Comparison of ENCODE assay signal across 23 cellular contexts in genomic region chr18:49931179-49931578, GRCh38.
"Had no signal": no experiment of that assay in that cellular context is flagged by ENCODE, and none has a peak within 500 bp of the region (broad histone marks: within the 10 kb centered on the region; RNA-seq: fewer than 3 reads in every experiment).

No MANE protein-coding gene starts in this region.

- H2AFZ ChIP-seq: parathyroid adenoma had no signal

- H3K4me1 Mint-ChIP-seq: immature natural killer cell; stimulated activated effector memory CD8-positive, alpha-beta T cell treated with anti-CD3 and anti-CD28 coated beads, Interleukin-12 subunit alpha, Interleukin-12 subunit beta, amount 100 ng/mL, for 72 hours had no signal

- H3K27me3 ChIP-seq: esophagus muscularis mucosa, right lobe of liver, suprapubic skin, transverse colon, vagina had no signal

- ATAC-seq: foreskin keratinocyte; naive thymus-derived CD4-positive, alpha-beta T cell had no signal

- H3K36me3 Mint-ChIP-seq: immature natural killer cell; memory B cell; naive thymus-derived CD4-positive, alpha-beta T cell; stimulated activated effector memory CD8-positive, alpha-beta T cell treated with anti-CD3 and anti-CD28 coated beads, Interleukin-12 subunit alpha, Interleukin-12 subunit beta, amount 100 ng/mL, for 72 hours had no signal

- H3K36me3 ChIP-seq: esophagus muscularis mucosa, right lobe of liver, suprapubic skin, transverse colon, vagina had no signal

- H3K27ac Mint-ChIP-seq: immature natural killer cell; memory B cell; naive thymus-derived CD4-positive, alpha-beta T cell; progenitor cell of endocrine pancreas; stimulated activated effector memory CD8-positive, alpha-beta T cell treated with anti-CD3 and anti-CD28 coated beads, Interleukin-12 subunit alpha, Interleukin-12 subunit beta, amount 100 ng/mL, for 72 hours; stimulated activated naive CD8-positive, alpha-beta T cell treated with anti-CD3 and anti-CD28 coated beads, Interleukin-15, Interleukin-2, amounts not matched to agents 100 ng/mL and 50 ng/mL, for 24 hours had no signal

- H3K27ac ChIP-seq: coronary artery, esophagus muscularis mucosa, foreskin keratinocyte, parathyroid adenoma, right lobe of liver, suprapubic skin, transverse colon, vagina had no signal

- H3K27me3 Mint-ChIP-seq: progenitor cell of endocrine pancreas; stimulated activated naive CD8-positive, alpha-beta T cell treated with anti-CD3 and anti-CD28 coated beads, Interleukin-15, Interleukin-2, amounts not matched to agents 100 ng/mL and 50 ng/mL, for 24 hours had no signal

- H3K9me3 ChIP-seq: esophagus muscularis mucosa, right lobe of liver, suprapubic skin, transverse colon, vagina had no signal

- H3K9me3 Mint-ChIP-seq: immature natural killer cell; memory B cell; stimulated activated effector memory CD8-positive, alpha-beta T cell treated with anti-CD3 and anti-CD28 coated beads, Interleukin-12 subunit alpha, Interleukin-12 subunit beta, amount 100 ng/mL, for 72 hours; stimulated activated naive CD8-positive, alpha-beta T cell treated with anti-CD3 and anti-CD28 coated beads, Interleukin-15, Interleukin-2, amounts not matched to agents 100 ng/mL and 50 ng/mL, for 24 hours had no signal

- H3K9ac ChIP-seq: parathyroid adenoma had no signal

- DNase-seq: dermis blood vessel endothelial cell; effector memory CD4-positive, alpha-beta T cell; foreskin keratinocyte; hypothalamus; immature natural killer cell; islet precursor cell; kidney glomerular epithelial cell; naive thymus-derived CD4-positive, alpha-beta T cell; right lobe of liver; small intestine; stimulated activated CD4-positive, alpha-beta T cell treated with anti-CD3 and anti-CD28 coated beads, Interleukin-15, amount 100 ng/mL, for 24 hours; stimulated activated CD4-positive, alpha-beta T cell treated with anti-CD3 and anti-CD28 coated beads, Interleukin-4, amount 100 ng/mL, for 1 hour; transverse colon had no signal

- H3K4me1 ChIP-seq: esophagus muscularis mucosa, foreskin keratinocyte, parathyroid adenoma, right lobe of liver, suprapubic skin, transverse colon, vagina had no signal

- H3K4me3 ChIP-seq: coronary artery, esophagus muscularis mucosa, lung, right lobe of liver, suprapubic skin, transverse colon, vagina had no signal

- H3K79me2 ChIP-seq: parathyroid adenoma had no signal

- H3K4me3 Mint-ChIP-seq: immature natural killer cell; memory B cell; stimulated activated effector memory CD8-positive, alpha-beta T cell treated with anti-CD3 and anti-CD28 coated beads, Interleukin-12 subunit alpha, Interleukin-12 subunit beta, amount 100 ng/mL, for 72 hours; stimulated activated naive CD8-positive, alpha-beta T cell treated with anti-CD3 and anti-CD28 coated beads, Interleukin-15, Interleukin-2, amounts not matched to agents 100 ng/mL and 50 ng/mL, for 24 hours had no signal
